1 cellular context compared by ENCODE assay signal in the genomic region with DNA sequence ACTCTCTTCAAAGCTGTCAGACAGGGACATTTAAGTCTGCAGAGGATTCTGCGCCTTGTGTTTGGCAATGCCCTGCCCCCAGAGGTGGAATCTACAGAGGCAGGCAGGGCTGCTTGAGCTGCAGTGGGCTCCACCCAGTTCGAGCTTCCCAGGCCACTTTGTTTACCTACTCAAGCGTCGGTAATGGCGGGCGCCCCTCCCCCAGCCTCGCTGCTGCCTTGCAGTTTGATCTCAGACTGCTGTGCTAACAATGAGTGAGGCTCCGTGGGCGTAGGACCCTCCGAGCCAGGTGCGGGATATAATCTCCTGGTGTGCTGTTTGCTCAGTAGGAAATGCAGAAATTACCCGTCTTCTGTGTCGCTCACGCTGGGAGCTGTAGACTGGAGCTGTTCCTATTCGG. TPM values are rescaled to one million over a fixed set of nuclear protein-coding genes. Genes with fewer than 3 reads are reported as not detected.
"Had no signal": no experiment of that assay in that cellular context is flagged by ENCODE, and none has a peak within 500 bp of the region (broad histone marks: within the 10 kb centered on the region; RNA-seq: fewer than 3 reads in every experiment).

No MANE protein-coding gene starts in this region.

RNA-seq across cellular contexts. Expression of a gene that starts 40.3 kb away (rescaled TPM):
- total RNA-seq: HT-29 had no signal
